8 cellular contexts compared by ENCODE assay signal in the genomic region with DNA sequence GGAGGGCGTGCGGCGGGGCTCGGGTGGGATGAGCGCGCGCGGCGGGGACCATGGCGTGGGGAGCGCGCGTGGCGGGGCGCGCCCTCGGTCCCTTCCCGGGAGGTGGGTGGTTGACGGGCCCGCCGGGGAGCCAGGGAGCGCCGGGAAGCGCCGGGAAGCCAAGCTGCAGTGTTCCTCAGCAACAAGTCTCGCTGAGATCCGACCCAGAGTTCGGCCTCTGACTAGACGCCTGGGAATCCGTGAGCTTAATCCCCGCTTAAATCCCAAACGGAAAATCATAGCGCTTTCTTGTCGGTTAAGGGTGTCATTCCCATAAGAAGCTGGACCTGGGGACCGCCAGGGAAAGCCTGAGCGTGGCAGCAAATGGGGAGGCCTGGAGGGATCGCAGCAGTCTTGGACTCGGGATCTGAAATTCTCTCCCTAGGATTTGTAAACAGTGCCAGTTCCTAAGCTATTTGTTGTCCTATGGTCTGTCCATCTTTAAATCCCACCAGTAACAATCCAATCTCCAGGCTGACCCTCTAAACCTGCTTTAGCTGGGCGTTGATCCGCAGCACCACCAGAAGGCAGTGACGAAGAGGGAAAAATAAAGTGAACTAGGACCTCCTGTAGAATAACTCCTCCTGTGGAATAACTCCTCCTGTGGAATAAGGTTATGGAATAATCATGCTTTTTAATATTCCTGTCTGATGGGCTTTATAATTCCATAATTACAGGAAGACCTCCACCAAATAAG. TPM values are rescaled to one million over a fixed set of nuclear protein-coding genes. Genes with fewer than 3 reads are reported as not detected.
DNase-seq lines count a peak whose midpoint lies in the region; ATAC-seq and TF ChIP-seq lines count a peak whose summit lies in the region.

No MANE protein-coding gene starts in this region.

- H4K20me1 ChIP-seq in Loucy (ENCODE audit: insufficient read depth, low read length, poor library complexity, severe bottlenecking), result no peaks in the 10 kb centered on the region

- H3K36me3 ChIP-seq in GM06990 (ENCODE audit: control insufficient read depth, insufficient read depth, low read length), result no peaks in the 10 kb centered on the region
- no peaks in the 10 kb centered on the region for H3K36me3 ChIP-seq in Loucy (ENCODE audit: insufficient read depth, low read length)
- H3K36me3 ChIP-seq in heart left ventricle, result no peaks in the 10 kb centered on the region
- H3K36me3 ChIP-seq in parathyroid adenoma (ENCODE audit: control insufficient read depth, insufficient read depth, low read length), result no peaks in the 10 kb centered on the region

- DNase-seq in GM06990 (ENCODE audit: extremely low read depth, insufficient read length) (no peak), heart left ventricle (peak in 1 of 5 donors; percentile 22), COLO829 (ENCODE audit: low spot score) (no peak)

- H3K9me3 ChIP-seq in Loucy (ENCODE audit: insufficient read depth, low read depth, low read length) (no peaks in the 10 kb centered on the region), heart left ventricle (no peaks in the 10 kb centered on the region), parathyroid adenoma (ENCODE audit: control insufficient read depth, low read length) (no peaks in the 10 kb centered on the region)

- peak overlapping the region; percentile 62 for H3K27ac ChIP-seq in 22Rv1
- peak overlapping the region; percentile 86 to 98 (median 94) for H3K27ac ChIP-seq in heart left ventricle
- H3K27ac ChIP-seq in parathyroid adenoma, result peak overlapping the region; percentile 54

- H2AFZ ChIP-seq in Loucy (ENCODE audit: low read length) (peak overlapping the region; percentile 96), parathyroid adenoma (peak overlapping the region; percentile 82)

- H3K4me1 ChIP-seq in Loucy (ENCODE audit: insufficient read depth, low read length, poor library complexity, severe bottlenecking) (peaks cover 29% of the 10 kb centered on the region), heart left ventricle (peaks cover 0 to 33% (median 11%) of the 10 kb centered on the region in 12 donors), parathyroid adenoma (no peaks in the 10 kb centered on the region)

- H3K9me3 Mint-ChIP-seq in activated T-helper 17 cell treated with anti-CD3 and anti-CD28 coated beads, Interleukin-2, amount 50 U/mL, for 72 hours, result no peaks in the 10 kb centered on the region

- TF ChIP-seq CTCF in 22Rv1 (IDR thresholded peaks at IDR 0.05), result peak; percentile 47
- no peak for TF ChIP-seq CTCF in GM06990 (IDR thresholded peaks at IDR 0.05; ENCODE audit: insufficient read depth, low read length, poor library complexity, severe bottlenecking)
- TF ChIP-seq CTCF in Loucy (conservative IDR thresholded peaks at IDR 0.05; ENCODE audit: low read length), result no peak
- peak in 5 of 12 donors; percentile 13 to 23 (median 16) for TF ChIP-seq CTCF in heart left ventricle (IDR thresholded peaks at IDR 0.05)
- TF ChIP-seq CTCF in parathyroid adenoma (IDR thresholded peaks at IDR 0.05), result no peak

- intact Hi-C loops in heart left ventricle (cut with DNase I), result loop anchor here in 8 of 10 donors (2.0 to 10.0 kb wide), 9 partner anchors 48 to 251 kb away; a partner anchor contains a TSS

- TF ChIP-seq POLR2A in heart left ventricle (IDR thresholded peaks at IDR 0.05), result no peak

- H3K9me2 ChIP-seq in Loucy (replicated peaks; ENCODE audit: low read depth, low read length), result no peaks in the 10 kb centered on the region

- peak overlapping the region; percentile 85 for H3K9ac ChIP-seq in Loucy (ENCODE audit: low read depth, low read length, poor library complexity, severe bottlenecking)
- no peak overlapping the region for H3K9ac ChIP-seq in parathyroid adenoma

- no peaks in the 10 kb centered on the region for H3K27me3 Mint-ChIP-seq in activated T-helper 17 cell treated with anti-CD3 and anti-CD28 coated beads, Interleukin-2, amount 50 U/mL, for 72 hours

- no peaks in the 10 kb centered on the region for H3F3A ChIP-seq in Loucy (ENCODE audit: low read depth)

- H3K4me3 Mint-ChIP-seq in activated T-helper 17 cell treated with anti-CD3 and anti-CD28 coated beads, Interleukin-2, amount 50 U/mL, for 72 hours, result peak overlapping the region; percentile 66

- H3K27ac Mint-ChIP-seq in activated T-helper 17 cell treated with anti-CD3 and anti-CD28 coated beads, Interleukin-2, amount 50 U/mL, for 72 hours, result no peak overlapping the region

- H3K36me3 Mint-ChIP-seq in activated T-helper 17 cell treated with anti-CD3 and anti-CD28 coated beads, Interleukin-2, amount 50 U/mL, for 72 hours (ENCODE audit: low read depth), result no peaks in the 10 kb centered on the region

- H3K4me2 ChIP-seq in Loucy (ENCODE audit: low read depth, low read length, poor library complexity, severe bottlenecking) (peak overlapping the region; percentile 83), parathyroid adenoma (ENCODE audit: low read length) (peak overlapping the region; percentile 85)

- H3K27me3 ChIP-seq in GM06990 (replicated peaks; ENCODE audit: control insufficient read depth, insufficient read depth, low read length) (no peaks in the 10 kb centered on the region; the same call in 1 of the 2 replicates), Loucy (ENCODE audit: insufficient read depth, low read length, poor library complexity, severe bottlenecking) (no peaks in the 10 kb centered on the region), heart left ventricle (no peaks in the 10 kb centered on the region), parathyroid adenoma (ENCODE audit: control insufficient read depth, insufficient read depth, low read length) (no peaks in the 10 kb centered on the region)

- H3K79me2 ChIP-seq in Loucy (ENCODE audit: insufficient read depth, low read length) (peaks cover 38% of the 10 kb centered on the region), parathyroid adenoma (no peaks in the 10 kb centered on the region)

- no peak for ATAC-seq in activated T-helper 17 cell treated with anti-CD3 and anti-CD28 coated beads, Interleukin-2, amount 50 U/mL, for 72 hours (replicated peaks)
- peak in 3 of 4 donors; percentile 2 to 7 (median 4) for ATAC-seq in heart left ventricle
- no peak for ATAC-seq in GM21576 (IDR thresholded peaks at IDR 0.05; ENCODE audit: unreplicated experiment)

- H3K4me1 Mint-ChIP-seq in activated T-helper 17 cell treated with anti-CD3 and anti-CD28 coated beads, Interleukin-2, amount 50 U/mL, for 72 hours, result peaks cover 24% of the 10 kb centered on the region

- H3K4me3 ChIP-seq in GM06990 (replicated peaks; ENCODE audit: low read depth, low read length), result peak overlapping the region; percentile 72
- H3K4me3 ChIP-seq in Loucy (ENCODE audit: low read length, poor library complexity, severe bottlenecking), result peak overlapping the region; percentile 84
- H3K4me3 ChIP-seq in heart left ventricle, result peak overlapping the region; percentile 63 to 96 (median 84)
- peak overlapping the region; percentile 87 for H3K4me3 ChIP-seq in parathyroid adenoma (ENCODE audit: low read depth, low read length)

- 0 to 1% (median 1%) methylated on average over 13 to 41 of the region's 41 CpGs for WGBS in heart left ventricle, 4 donors

RNA-seq across cellular contexts. Expression of a gene that starts 0.6 kb away (rescaled TPM):
- total RNA-seq in activated T-helper 17 cell treated with anti-CD3 and anti-CD28 coated beads, Interleukin-2, amount 50 U/mL, for 72 hours, result 10 to 100 TPM; 10.2 to 18.4 TPM
- total RNA-seq in heart left ventricle, result 10 to 100 TPM in 4 of 9 donors, 1 to 10 TPM in 5; 6.0 to 14.8 (median 9.2) TPM
- polyA plus RNA-seq in heart left ventricle, result 1 to 10 TPM; 1.8 to 5.5 TPM

Comparison
In these comparisons a context has a peak if more than half of its experiments do, and no peak if none do; other contexts are left out.
1. ATAC-seq: peak in heart left ventricle (3 of 4); none in activated T-helper 17 cell treated with anti-CD3 and anti-CD28 coated beads, Interleukin-2, amount 50 U/mL, for 72 hours (single experiment) and GM21576 (single experiment).
2. Peak in every context shown above with its lines, with median percentiles within 50 percentile points of each other: H3K27ac ChIP-seq and H3K4me3 ChIP-seq.